Comparison of ENCODE assay signal across 1 cellular context in genomic region chr16:1082266-1082951, GRCh38.
TF ChIP-seq lines count a peak whose summit lies in the region.

No MANE protein-coding gene starts in this region.

TF ChIP-seq in HEK293, 187 proteins besides CTCF, POLR2A, EP300 and RAD21 (continued from another document):
- TF ChIP-seq ZNF639 (tag by site-specific recombination; IDR thresholded peaks at IDR 0.05) = no peak
- TF ChIP-seq ZBTB26 (tag by site-specific recombination; optimal IDR thresholded peaks at IDR 0.05) = no peak
- TF ChIP-seq SP7 (tag by site-specific recombination; IDR thresholded peaks at IDR 0.05) = 0 out of 2 replicates have a peak, but pooled peaks have one; percentile 30
- no peak for TF ChIP-seq ZNF394 (tag by site-specific recombination; IDR thresholded peaks at IDR 0.05; ENCODE audit: borderline replicate concordance)
- TF ChIP-seq ZFP69B (tag by site-specific recombination; IDR thresholded peaks at IDR 0.05) = 0 out of 2 replicates have a peak, but pooled peaks have one; percentile 25
- peak; percentile 71 for TF ChIP-seq GLIS1 (tag by site-specific recombination; IDR thresholded peaks at IDR 0.05)
- TF ChIP-seq MYNN (tag by site-specific recombination; IDR thresholded peaks at IDR 0.05; ENCODE audit: borderline replicate concordance) = no peak
- TF ChIP-seq KLF17 (tag by site-specific recombination; IDR thresholded peaks at IDR 0.05) = peak; percentile 73
